ENCODE assay signal across 8 cellular contexts in the genomic region with DNA sequence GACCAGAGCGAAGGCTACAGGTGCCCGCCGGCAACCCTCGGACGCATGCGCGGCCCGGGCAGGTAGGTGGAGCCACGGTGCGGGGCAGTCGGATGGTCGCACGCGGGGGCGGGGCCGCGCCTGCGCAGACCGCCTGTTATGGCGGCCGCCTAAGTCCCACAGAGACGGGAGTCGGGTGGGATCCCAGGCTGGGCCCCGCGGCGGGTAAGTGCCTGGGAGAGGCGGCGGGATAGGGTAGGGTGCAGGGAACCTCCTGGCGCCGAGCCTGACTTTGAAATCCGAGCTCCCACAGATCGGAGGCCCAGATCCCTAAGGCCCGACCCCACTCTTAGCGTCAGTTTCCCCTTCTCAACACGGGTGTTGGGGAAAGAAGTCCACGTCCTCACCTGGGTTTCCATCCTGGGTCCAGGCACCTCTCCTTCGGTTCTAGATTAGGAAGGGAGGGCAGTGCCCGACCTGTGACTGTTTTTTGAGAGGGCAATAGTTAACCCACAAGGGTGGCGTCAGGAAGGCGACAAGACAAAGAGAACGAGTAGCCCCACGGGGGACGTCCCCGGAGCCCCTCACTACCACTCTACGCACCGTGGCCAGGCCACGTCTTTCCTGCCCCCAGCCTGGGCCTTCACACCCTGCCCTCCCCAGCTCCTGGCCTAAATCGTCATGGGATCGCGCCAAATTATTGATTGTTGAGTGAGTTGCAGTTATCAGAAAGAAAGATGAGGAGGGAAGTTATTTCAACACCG. TPM values are rescaled to one million over a fixed set of nuclear protein-coding genes. Genes with fewer than 3 reads are reported as not detected.
A peak's percentile ranks its signal among the peaks of the same experiment; 100 is the strongest.
DNase-seq lines count a peak whose midpoint lies in the region; ATAC-seq and TF ChIP-seq lines count a peak whose summit lies in the region.

A gene with protein sequence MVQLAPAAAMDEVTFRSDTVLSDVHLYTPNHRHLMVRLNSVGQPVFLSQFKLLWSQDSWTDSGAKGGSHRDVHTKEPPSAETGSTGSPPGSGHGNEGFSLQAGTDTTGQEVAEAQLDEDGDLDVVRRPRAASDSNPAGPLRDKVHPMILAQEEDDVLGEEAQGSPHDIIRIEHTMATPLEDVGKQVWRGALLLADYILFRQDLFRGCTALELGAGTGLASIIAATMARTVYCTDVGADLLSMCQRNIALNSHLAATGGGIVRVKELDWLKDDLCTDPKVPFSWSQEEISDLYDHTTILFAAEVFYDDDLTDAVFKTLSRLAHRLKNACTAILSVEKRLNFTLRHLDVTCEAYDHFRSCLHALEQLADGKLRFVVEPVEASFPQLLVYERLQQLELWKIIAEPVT (plus strand): TSS at position 127 of the 743 bp plus-strand sequence. CDS start 3,968 bp downstream, outside the sequence.

- H3K4me1 Mint-ChIP-seq in activated naive CD8-positive, alpha-beta T cell treated with anti-CD3 and anti-CD28 coated beads for 36 hours, result peaks cover 16% of the 10 kb centered on the region
- H3K4me1 Mint-ChIP-seq in osteocyte (ENCODE audit: unreplicated experiment), result peaks cover 12% of the 10 kb centered on the region

- H4K20me1 ChIP-seq in SU-DHL-6 (ENCODE audit: low read depth, low read length), result no peaks in the 10 kb centered on the region

- intact Hi-C loops in head of caudate nucleus (cut with DNase I), result no loop called here
- intact Hi-C loops in testis (cut with DNase I; ENCODE audit: low total_unique reads), result no loop called here

- H2AFZ ChIP-seq in SU-DHL-6 (ENCODE audit: low read depth, low read length, severe bottlenecking), result peak within 1 kb of the TSS; percentile 93

- H3K27me3 Mint-ChIP-seq in activated naive CD8-positive, alpha-beta T cell treated with anti-CD3 and anti-CD28 coated beads for 36 hours, result no peaks in the 10 kb centered on the region
- peaks cover 22% of the 10 kb centered on the region for H3K27me3 Mint-ChIP-seq in osteocyte (ENCODE audit: unreplicated experiment)

- peaks cover 19% of the 10 kb centered on the region for H3K79me2 ChIP-seq in SU-DHL-6 (ENCODE audit: insufficient read depth, low read length)

- WGBS in testis, 2 donors, result 0% methylated on average over 10 to 29 of the region's 51 CpGs

- H3K4me3 ChIP-seq in SU-DHL-6 (ENCODE audit: insufficient read depth, low read length, poor library complexity, severe bottlenecking), result peak within 1 kb of the TSS; percentile 80
- H3K4me3 ChIP-seq in testis, result peak within 1 kb of the TSS; percentile 84 to 99

- peak within 1 kb of the TSS; percentile 82 for H3K4me2 ChIP-seq in SU-DHL-6 (ENCODE audit: low read depth, low read length, poor library complexity, severe bottlenecking)

- no peaks in the 10 kb centered on the region for H3K9me3 Mint-ChIP-seq in activated naive CD8-positive, alpha-beta T cell treated with anti-CD3 and anti-CD28 coated beads for 36 hours
- H3K9me3 Mint-ChIP-seq in osteocyte (ENCODE audit: unreplicated experiment), result no peaks in the 10 kb centered on the region

- H3F3A ChIP-seq in SU-DHL-6 (ENCODE audit: insufficient read depth), result no peaks in the 10 kb centered on the region

- no peak for TF ChIP-seq CTCF in GM10266 (IDR thresholded peaks at IDR 0.05; ENCODE audit: control insufficient read depth, insufficient read depth, low read depth, missing control alignments)
- TF ChIP-seq CTCF in SU-DHL-6 (IDR thresholded peaks at IDR 0.05; ENCODE audit: insufficient read depth, low read length, poor library complexity, severe bottlenecking), result no peak
- TF ChIP-seq CTCF in osteocyte (IDR thresholded peaks at IDR 0.05), result no peak
- TF ChIP-seq CTCF in testis (IDR thresholded peaks at IDR 0.05), result no peak

- H3K9me2 ChIP-seq in SU-DHL-6 (replicated peaks; ENCODE audit: insufficient read depth, low read length), result no peaks in the 10 kb centered on the region

- H3K27me3 ChIP-seq in SU-DHL-6 (ENCODE audit: low read length) (no peaks in the 10 kb centered on the region), testis (no peaks in the 10 kb centered on the region)

- no peak within 1 kb of the TSS for H3K27ac ChIP-seq in SU-DHL-6 (ENCODE audit: low read depth, low read length)
- peak within 1 kb of the TSS; percentile 77 to 82 for H3K27ac ChIP-seq in testis

- H3K4me1 ChIP-seq in testis, result peaks cover 9% of the 10 kb centered on the region

- peak within 1 kb of the TSS; percentile 76 for H3K9ac ChIP-seq in SU-DHL-6 (ENCODE audit: low read length)

- H3K36me3 Mint-ChIP-seq in activated naive CD8-positive, alpha-beta T cell treated with anti-CD3 and anti-CD28 coated beads for 36 hours, result peaks cover 3% of the 10 kb centered on the region
- H3K36me3 Mint-ChIP-seq in osteocyte (ENCODE audit: unreplicated experiment), result peaks cover 11% of the 10 kb centered on the region

- peak; percentile 92 for ATAC-seq in HG02610 (IDR thresholded peaks at IDR 0.05; ENCODE audit: unreplicated experiment)

- peak; percentile 10 for TF ChIP-seq POLR2A in testis (IDR thresholded peaks at IDR 0.05)

- H3K27ac Mint-ChIP-seq in activated naive CD8-positive, alpha-beta T cell treated with anti-CD3 and anti-CD28 coated beads for 36 hours, result peak within 1 kb of the TSS; percentile 88
- peak within 1 kb of the TSS; percentile 95 for H3K27ac Mint-ChIP-seq in osteocyte (ENCODE audit: unreplicated experiment)

- peak within 1 kb of the TSS; percentile 99 for H3K4me3 Mint-ChIP-seq in activated naive CD8-positive, alpha-beta T cell treated with anti-CD3 and anti-CD28 coated beads for 36 hours
- H3K4me3 Mint-ChIP-seq in osteocyte (ENCODE audit: unreplicated experiment), result peak within 1 kb of the TSS; percentile 97

- H3K36me3 ChIP-seq in SU-DHL-6 (ENCODE audit: low read length) (no peaks in the 10 kb centered on the region), testis (ENCODE audit: low read depth, missing control alignments) (no peaks in the 10 kb centered on the region)

- peak; percentile 98 for DNase-seq in GM10266 (ENCODE audit: extremely low spot score)
- DNase-seq in NCI-H1105 (lab: John Stamatoyannopoulos, UW), result peak; percentile 76
- DNase-seq in activated naive CD8-positive, alpha-beta T cell treated with anti-CD3 and anti-CD28 coated beads for 36 hours, result peak; percentile 95
- peak; percentile 68 to 96 (median 91) for DNase-seq in head of caudate nucleus
- peak; percentile 98 for DNase-seq in osteocyte (ENCODE audit: extremely low spot score, unreplicated experiment)
- DNase-seq in testis, result peak; percentile 94

- H3K9me3 ChIP-seq in SU-DHL-6 (ENCODE audit: insufficient read depth, low read length) (no peaks in the 10 kb centered on the region), testis (no peaks in the 10 kb centered on the region)

RNA-seq across cellular contexts. Expression of the gene that starts here (rescaled TPM):
- 10 to 100 TPM; 25.0 to 26.8 TPM for total RNA-seq in activated naive CD8-positive, alpha-beta T cell treated with anti-CD3 and anti-CD28 coated beads for 36 hours
- total RNA-seq in osteocyte (40.1 and 46.2 TPM in 2 replicates), testis (10 to 100 TPM; 74.5 to 93.1 TPM)
- 85.6 TPM for polyA plus RNA-seq in testis (ENCODE audit: insufficient read depth, low read depth, low replicate concordance)
